Comparison of ENCODE assay signal across 22 cellular contexts in the genomic region with DNA sequence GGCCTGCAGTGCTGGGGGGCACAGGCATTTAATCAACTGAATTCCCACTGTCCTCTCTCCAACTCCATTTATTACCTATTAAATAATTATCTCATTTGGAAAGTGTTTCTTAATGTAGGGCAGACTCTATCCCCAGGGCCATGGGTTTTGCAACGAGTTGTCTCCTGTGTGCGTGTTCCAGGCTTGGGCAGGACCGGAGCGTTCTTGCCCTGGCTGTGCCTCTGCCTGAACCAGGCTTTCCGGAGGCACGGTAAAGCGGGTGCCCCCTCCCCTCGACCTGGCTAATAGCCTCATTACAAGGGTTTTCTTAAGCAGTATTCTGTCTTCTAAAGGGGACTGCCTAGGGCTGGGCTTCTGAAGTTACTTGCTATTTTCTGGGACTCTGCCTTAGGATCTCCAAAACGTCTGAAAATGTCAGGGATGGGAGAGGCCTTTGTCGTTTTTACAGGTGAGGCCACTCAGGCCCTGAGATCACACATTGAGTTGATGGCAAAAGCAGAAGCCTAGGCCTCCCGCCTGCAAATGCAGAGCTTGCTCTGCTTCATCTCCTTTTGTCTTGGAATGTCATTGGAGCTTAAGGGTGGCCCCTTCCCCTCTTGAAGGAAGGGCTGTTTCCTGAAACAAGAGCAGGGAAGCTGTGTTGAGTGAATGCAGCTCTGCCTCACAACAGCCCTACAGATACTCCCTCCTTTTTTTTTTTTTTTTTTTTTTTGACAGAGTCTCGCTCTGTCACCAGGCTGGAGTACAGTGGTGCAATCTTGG.
A peak's percentile ranks its signal among the peaks of the same experiment; 100 is the strongest.
DNase-seq lines count a peak whose midpoint lies in the region; ATAC-seq, FAIRE-seq and TF ChIP-seq lines count a peak whose summit lies in the region.
"Had no signal": no experiment of that assay in that cellular context is flagged by ENCODE, and none has a peak within 500 bp of the region (broad histone marks: within the 10 kb centered on the region; RNA-seq: fewer than 3 reads in every experiment).

No MANE protein-coding gene starts in this region.

- H4K20me1 ChIP-seq in HepG2 (ENCODE audit: insufficient read depth, low read length): no peaks in the 10 kb centered on the region; the same call in 1 of the 2 replicates

- TF ChIP-seq POLR2A in heart left ventricle (IDR thresholded peaks at IDR 0.05): no peak
- TF ChIP-seq POLR2A in HepG2 (IDR thresholded peaks at IDR 0.05; ENCODE audit: insufficient read depth in 1 of 2, low read depth in 2 of 2, low read length in 2 of 2): no peak

- intact Hi-C loops in cardiac septum (cut with DNase I): no loop called here
- intact Hi-C loops in heart left ventricle (cut with DNase I): no loop called here
- intact Hi-C loops in HepG2 (cut with micrococcal nuclease; ENCODE audit: unreplicated experiment): no loop called here

- no peaks in the 10 kb centered on the region for H3K36me3 ChIP-seq in heart left ventricle
- no peaks in the 10 kb centered on the region for H3K36me3 ChIP-seq in HepG2 (replicated peaks in 1 of 2; ENCODE audit: control insufficient read depth in 1 of 2, insufficient read depth in 2 of 2, low read length in 2 of 2)
- H3K36me3 ChIP-seq: adrenal gland, MG63, stomach, tibial nerve had no signal

- CTCF ChIA-PET in HepG2 (lab: Yijun Ruan, JAX; ENCODE audit: low intra/inter-chr PET ratio, low total read pairs): no interaction called here

- no peaks in the 10 kb centered on the region for H3K9me3 Mint-ChIP-seq in mesothelial cell of epicardium

- WGBS in heart left ventricle, 4 donors: 69 to 73% (median 71%) methylated on average over 12 of the region's 12 CpGs
- WGBS in HepG2 (ENCODE audit: low lambda C conversion rate): 19% methylated on average over 12 of the region's 12 CpGs

- no peak for TF ChIP-seq RAD21 in HepG2 (CRISPR knock-in tag; IDR thresholded peaks at IDR 0.05)

- H3K4me3 Mint-ChIP-seq in mesothelial cell of epicardium: no peak overlapping the region

- H3K4me1 Mint-ChIP-seq in mesothelial cell of epicardium: peaks cover 40% of the 10 kb centered on the region

- no peak overlapping the region for H3K9ac ChIP-seq in HepG2 (ENCODE audit: insufficient read depth, low read depth, low read length)

- POLR2A ChIA-PET in HepG2 (lab: Yijun Ruan, JAX): no interaction called here

- TF ChIP-seq CTCF in heart left ventricle (IDR thresholded peaks at IDR 0.05) (no peak), mesothelial cell of epicardium (IDR thresholded peaks at IDR 0.05; ENCODE audit: unreplicated experiment) (no peak), HepG2 (CRISPR knock-in tag; IDR thresholded peaks at IDR 0.05) (no peak)

- ATAC-seq in heart left ventricle (no peak), esophagus mucosa (peak; percentile 60), HepG2 (no peak)

- H3K9me3 ChIP-seq in heart left ventricle (no peaks in the 10 kb centered on the region), HepG2 (ENCODE audit: low read length) (no peaks in the 10 kb centered on the region)
- H3K9me3 ChIP-seq: adrenal gland, MG63, stomach, tibial nerve had no signal

- TF ChIP-seq EP300 in HepG2 (IDR thresholded peaks at IDR 0.05; ENCODE audit: low read depth in 2 of 2, low read length in 2 of 2) (no peak), HepG2 (CRISPR knock-in tag; IDR thresholded peaks at IDR 0.05; ENCODE audit: borderline replicate concordance) (no peak)

- peaks cover 4% of the 10 kb centered on the region for H3K36me3 Mint-ChIP-seq in mesothelial cell of epicardium

- H3K79me2 ChIP-seq in HepG2 (ENCODE audit: insufficient read depth, low read length): no peaks in the 10 kb centered on the region

- H3K4me2 ChIP-seq in HepG2 (ENCODE audit: low read depth, low read length): no peak overlapping the region

- H3K4me3 ChIP-seq in heart left ventricle (no peak overlapping the region), HepG2 (replicated peaks in 1 of 3; ENCODE audit: insufficient read depth in 1 of 3, low read depth in 2 of 3, low read length in 3 of 3) (no peak overlapping the region)
- H3K4me3 ChIP-seq: adrenal gland, MG63, stomach, tibial nerve had no signal

- no peak for FAIRE-seq in HepG2 (lab: Jason Lieb, UNC)
- FAIRE-seq: GM19239 had no signal

- no peaks in the 10 kb centered on the region for H3K27me3 Mint-ChIP-seq in mesothelial cell of epicardium (ENCODE audit: low read depth)

- BruUV-seq in HepG2 (replicated peaks; lab: Mats Ljungman, UMichigan): no TSS peak

- DNase-seq in cardiac septum (ENCODE audit: low spot score) (peak; percentile 46), heart left ventricle (no peak), mesothelial cell of epicardium (ENCODE audit: low spot score in 2 of 2, unreplicated experiment in 2 of 2) (no peak), NCI-H2081 (lab: John Stamatoyannopoulos, UW) (no peak), ecto neural progenitor cell (ENCODE audit: low spot score) (no peak), OCI-M2 (lab: John Stamatoyannopoulos, UW; ENCODE audit: unreplicated experiment) (no peak), HepG2 (ENCODE audit: low spot score) (no peak)
- DNase-seq: activated T-cell treated with anti-CD3 and anti-CD28 coated beads for 4 hours, adrenal gland, cortex of kidney, DND-41, glutamatergic neuron, NCI-H1436, NCI-H2171 treated with DMSO at 0.1 percent for 48 hours, NCI-H524 treated with DMSO at 0.1 percent for 48 hours, stomach, T-helper 2 cell had no signal

- peak overlapping the region; percentile 85 for H3K27ac Mint-ChIP-seq in mesothelial cell of epicardium

- in situ Hi-C loops in HepG2 (cut with HindIII; ENCODE audit: extremely low pct_ligation_motif_present, low pct_unique_long_range_greater_than_20kb): no loop called here

- H3K4me1 ChIP-seq in heart left ventricle (peaks cover 0 to 12% (median 0%) of the 10 kb centered on the region in 12 donors), HepG2 (ENCODE audit: insufficient read depth, low read length) (no peaks in the 10 kb centered on the region)

- no peaks in the 10 kb centered on the region for H3K27me3 ChIP-seq in heart left ventricle
- peaks cover 6 to 80% of the 10 kb centered on the region in 2 experiments; a peak in 4 of 5 replicates for H3K27me3 ChIP-seq in HepG2 (ENCODE audit: control insufficient read depth in 1 of 2, insufficient read depth in 2 of 2, low read length in 2 of 2)
- H3K27me3 ChIP-seq: adrenal gland, MG63, stomach, tibial nerve had no signal

- H3K27ac ChIP-seq in heart left ventricle (no peak overlapping the region), HepG2 (ENCODE audit: extremely low read length, insufficient read depth, low read length) (no peak overlapping the region)
- H3K27ac ChIP-seq: stomach, tibial nerve, VCaP had no signal

- H2AFZ ChIP-seq in HepG2 (ENCODE audit: low read length): no peak overlapping the region

TF ChIP-seq in HepG2, 621 proteins besides CTCF, POLR2A, EP300 and RAD21 (continues in another document):
- TF ChIP-seq NPAS2 (CRISPR knock-in tag; IDR thresholded peaks at IDR 0.05; ENCODE audit: borderline replicate concordance) (no peak), ELF1 (CRISPR knock-in tag; IDR thresholded peaks at IDR 0.05) (no peak), SOX13 (IDR thresholded peaks at IDR 0.05) (no peak), SOX13 (CRISPR knock-in tag; conservative IDR thresholded peaks at IDR 0.05 in 1 of 2, IDR thresholded peaks at IDR 0.05 in 1 of 2) (no peak), RXRA (CRISPR knock-in tag; IDR thresholded peaks at IDR 0.05) (no peak), REPIN1 (CRISPR knock-in tag; IDR thresholded peaks at IDR 0.05; ENCODE audit: borderline replicate concordance, low read depth) (no peak)
- TF ChIP-seq, protein P1, sequence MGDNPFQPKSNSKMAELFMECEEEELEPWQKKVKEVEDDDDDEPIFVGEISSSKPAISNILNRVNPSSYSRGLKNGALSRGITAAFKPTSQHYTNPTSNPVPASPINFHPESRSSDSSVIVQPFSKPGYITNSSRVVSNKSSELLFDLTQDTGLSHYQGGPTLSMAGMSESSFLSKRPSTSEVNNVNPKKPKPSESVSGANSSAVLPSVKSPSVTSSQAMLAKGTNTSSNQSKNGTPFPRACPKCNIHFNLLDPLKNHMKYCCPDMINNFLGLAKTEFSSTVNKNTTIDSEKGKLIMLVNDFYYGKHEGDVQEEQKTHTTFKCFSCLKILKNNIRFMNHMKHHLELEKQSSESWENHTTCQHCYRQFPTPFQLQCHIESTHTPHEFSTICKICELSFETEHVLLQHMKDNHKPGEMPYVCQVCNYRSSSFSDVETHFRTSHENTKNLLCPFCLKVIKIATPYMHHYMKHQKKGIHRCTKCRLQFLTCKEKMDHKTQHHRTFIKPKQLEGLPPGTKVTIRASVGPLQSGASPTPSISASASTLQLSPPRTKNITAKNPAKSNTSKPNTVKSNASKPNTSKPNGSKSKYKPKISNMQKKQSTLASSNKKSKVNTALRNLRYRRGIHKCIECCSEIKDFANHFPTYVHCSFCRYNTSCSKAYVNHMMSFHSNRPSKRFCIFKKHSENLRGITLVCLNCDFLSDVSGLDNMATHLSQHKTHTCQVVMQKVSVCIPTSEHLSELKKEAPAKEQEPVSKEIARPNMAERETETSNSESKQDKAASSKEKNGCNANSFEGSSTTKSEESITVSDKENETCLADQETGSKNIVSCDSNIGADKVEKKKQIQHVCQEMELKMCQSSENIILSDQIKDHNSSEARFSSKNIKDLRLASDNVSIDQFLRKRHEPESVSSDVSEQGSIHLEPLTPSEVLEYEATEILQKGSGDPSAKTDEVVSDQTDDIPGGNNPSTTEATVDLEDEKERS (CRISPR knock-in tag; IDR thresholded peaks at IDR 0.05): no peak
